12 cellular contexts compared by ENCODE assay signal in the genomic region with DNA sequence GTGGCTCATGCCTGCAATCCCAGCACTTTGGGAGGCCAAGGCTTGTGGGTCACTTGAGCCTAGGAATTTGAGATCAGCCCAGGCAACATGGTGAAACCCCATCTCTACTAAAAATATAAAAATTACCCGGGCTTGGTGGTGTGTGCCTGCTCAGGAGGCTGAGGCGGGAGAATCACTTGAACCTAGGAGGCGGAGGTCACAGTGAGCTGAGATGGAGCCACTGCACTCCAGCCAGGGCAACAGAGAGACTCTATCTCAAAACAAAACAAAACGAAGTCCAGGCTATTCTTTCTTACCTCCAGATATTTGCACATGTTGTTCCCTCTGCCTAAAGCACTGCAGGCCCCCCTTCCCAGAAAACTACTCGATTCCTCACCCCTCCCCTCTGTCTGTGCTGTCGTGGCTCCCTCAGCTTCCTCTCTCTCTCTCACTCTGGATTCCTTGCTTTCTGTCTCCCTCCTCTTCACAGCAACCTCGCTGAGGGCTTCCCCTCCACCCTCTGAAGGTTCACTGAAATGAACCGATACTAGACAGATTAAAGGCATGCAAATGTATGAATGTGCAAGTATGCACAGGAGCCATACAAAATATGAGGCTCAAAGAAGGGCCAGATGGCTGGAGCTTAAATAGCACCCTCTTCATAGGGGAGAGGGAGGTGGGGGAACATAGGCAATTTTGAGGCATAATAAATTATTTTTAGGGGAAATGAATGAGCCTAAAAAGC. TPM values are rescaled to one million over a fixed set of nuclear protein-coding genes. Genes with fewer than 3 reads are reported as not detected.
DNase-seq lines count a peak whose midpoint lies in the region; ATAC-seq and TF ChIP-seq lines count a peak whose summit lies in the region.
"Had no signal": no experiment of that assay in that cellular context is flagged by ENCODE, and none has a peak within 500 bp of the region (broad histone marks: within the 10 kb centered on the region; RNA-seq: fewer than 3 reads in every experiment).

No MANE protein-coding gene starts in this region.

- POLR2A ChIA-PET in activated CD4-positive, alpha-beta T cell treated with anti-CD3 and anti-CD28 coated beads for 36 hours (lab: Charles Lee), result interaction anchor here (0.7 kb wide), 1 partner anchor 77 kb away, joined by 3 read pairs; no protein-coding TSS in a partner anchor

- no peak overlapping the region for H2BK120ac ChIP-seq in trophoblast cell (ENCODE audit: insufficient read depth, low read length, poor library complexity)

- H4K91ac ChIP-seq in trophoblast cell (ENCODE audit: low read depth, low read length), result no peak overlapping the region

- peaks cover 47% of the 10 kb centered on the region for H3K4me1 Mint-ChIP-seq in activated CD4-positive, alpha-beta T cell treated with anti-CD3 and anti-CD28 coated beads for 36 hours
- H3K4me1 Mint-ChIP-seq in brain, result peaks cover 80% of the 10 kb centered on the region

- H3K18ac ChIP-seq in trophoblast cell (ENCODE audit: low read length), result no peak overlapping the region

- DNase-seq in activated CD4-positive, alpha-beta T cell treated with anti-CD3 and anti-CD28 coated beads for 36 hours, result peak; percentile 56
- no peak for DNase-seq in activated CD4-positive, alpha-beta T cell treated with anti-CD3 and anti-CD28 coated beads for 1 hour
- DNase-seq in dorsolateral prefrontal cortex, result no peak
- DNase-seq in foreskin keratinocyte, result no peak
- no peak for DNase-seq in trophoblast cell
- DNase-seq: NCI-H1417 treated with DMSO at 0.1 percent for 48 hours, uterus had no signal

- no peak overlapping the region for H4K12ac ChIP-seq in trophoblast cell (ENCODE audit: low read depth, low read length)

- intact Hi-C loops in activated CD4-positive, alpha-beta T cell treated with anti-CD3 and anti-CD28 coated beads for 36 hours (cut with DNase I, micrococcal nuclease), result no loop called here
- intact Hi-C loops in dorsolateral prefrontal cortex (cut with DNase I), result no loop called here

- H3K23ac ChIP-seq in trophoblast cell (ENCODE audit: low read length), result no peak overlapping the region

- no peak overlapping the region for H3K4me2 ChIP-seq in trophoblast cell (ENCODE audit: low read length)
- H3K4me2 ChIP-seq: A549 had no signal

- WGBS in trophoblast cell (ENCODE audit: extremely low coverage, insufficient coverage, insufficient read length), result no CpG with 5 or more reads among the region's 8 CpGs

- no peak overlapping the region for H2AFZ ChIP-seq in trophoblast cell (ENCODE audit: insufficient read depth, low read length, poor library complexity)

- H3K27ac Mint-ChIP-seq in activated CD4-positive, alpha-beta T cell treated with anti-CD3 and anti-CD28 coated beads for 36 hours, result peak overlapping the region; percentile 2
- peak overlapping the region; percentile 29 to 98 (median 82) for H3K27ac Mint-ChIP-seq in brain

- no peaks in the 10 kb centered on the region for H3K36me3 Mint-ChIP-seq in activated CD4-positive, alpha-beta T cell treated with anti-CD3 and anti-CD28 coated beads for 36 hours (ENCODE audit: low read depth)
- H3K36me3 Mint-ChIP-seq in brain, result peaks cover 4% of the 10 kb centered on the region

- no peak overlapping the region for H2BK5ac ChIP-seq in trophoblast cell (ENCODE audit: low read depth, low read length, poor library complexity)

- no peaks in the 10 kb centered on the region for H3K79me2 ChIP-seq in trophoblast cell (ENCODE audit: control insufficient read depth, insufficient read depth, low read length, poor library complexity)

- TF ChIP-seq CTCF in brain (conservative IDR thresholded peaks at IDR 0.05) (no peak), dorsolateral prefrontal cortex (IDR thresholded peaks at IDR 0.05 in 54 of 56, conservative IDR thresholded peaks at IDR 0.05 in 2 of 56; ENCODE audit: low read depth in 1 of 56, partially characterized antibody in 56 of 56) (no peak), foreskin keratinocyte (conservative IDR thresholded peaks at IDR 0.05) (no peak)

- ATAC-seq in activated CD4-positive, alpha-beta T cell treated with anti-CD3 and anti-CD28 coated beads for 36 hours, result peak; percentile 91
- ATAC-seq in GM21360 (IDR thresholded peaks at IDR 0.05; ENCODE audit: unreplicated experiment), result peak; percentile 89
- ATAC-seq in HG03354 (IDR thresholded peaks at IDR 0.05; ENCODE audit: poor library complexity, severe bottlenecking, unreplicated experiment), result peak; percentile 89
- no peak for ATAC-seq in foreskin keratinocyte
- ATAC-seq: A549, SK-N-SH treated with all-trans-retinoic acid at 6 μM for 48 hours had no signal

- H3K4ac ChIP-seq in trophoblast cell (ENCODE audit: low read depth, low read length), result no peak overlapping the region

- H3K4me3 ChIP-seq in dorsolateral prefrontal cortex (no peak overlapping the region), trophoblast cell (ENCODE audit: low read depth, low read length) (no peak overlapping the region)
- H3K4me3 ChIP-seq: A549, uterus had no signal

- H3K27me3 ChIP-seq in dorsolateral prefrontal cortex, result no peaks in the 10 kb centered on the region
- no peaks in the 10 kb centered on the region for H3K27me3 ChIP-seq in foreskin keratinocyte
- no peaks in the 10 kb centered on the region for H3K27me3 ChIP-seq in trophoblast cell (ENCODE audit: insufficient read depth, low read length)
- H3K27me3 ChIP-seq: uterus had no signal

- H3K36me3 ChIP-seq in trophoblast cell (ENCODE audit: control insufficient read depth in 1 of 2, insufficient read depth in 2 of 2, low read length in 2 of 2), result no peaks in the 10 kb centered on the region
- H3K36me3 ChIP-seq: uterus had no signal

- H4K8ac ChIP-seq in trophoblast cell (ENCODE audit: low read depth, low read length), result no peak overlapping the region

- peaks cover 3% of the 10 kb centered on the region for H3K9me3 ChIP-seq in trophoblast cell (ENCODE audit: insufficient read depth, low read depth, low read length)
- H3K9me3 ChIP-seq: A549, uterus had no signal

- H3K27ac ChIP-seq in dorsolateral prefrontal cortex (peak overlapping the region in 1 of 59 donors; percentile 56), foreskin keratinocyte (no peak overlapping the region), trophoblast cell (ENCODE audit: low read depth, low read length) (no peak overlapping the region)
- H3K27ac ChIP-seq: A549, uterus had no signal

- H3K79me1 ChIP-seq in trophoblast cell (ENCODE audit: low read length), result peaks cover 1% of the 10 kb centered on the region

- H3K9me3 Mint-ChIP-seq in activated CD4-positive, alpha-beta T cell treated with anti-CD3 and anti-CD28 coated beads for 36 hours (ENCODE audit: low read depth), result no peaks in the 10 kb centered on the region
- H3K9me3 Mint-ChIP-seq in brain, result no peaks in the 10 kb centered on the region

- H2BK12ac ChIP-seq in trophoblast cell (ENCODE audit: low read length), result no peak overlapping the region

- H3K27me3 Mint-ChIP-seq in activated CD4-positive, alpha-beta T cell treated with anti-CD3 and anti-CD28 coated beads for 36 hours, result no peaks in the 10 kb centered on the region
- peaks cover 18% of the 10 kb centered on the region for H3K27me3 Mint-ChIP-seq in brain

- CTCF ChIA-PET in activated CD4-positive, alpha-beta T cell treated with anti-CD3 and anti-CD28 coated beads for 36 hours (lab: Charles Lee), result interaction anchor here (0.7 to 1.5 kb wide), 6 partner anchors 15 to 477 kb away, joined by 3 to 5 read pairs (median 4); a partner anchor contains a TSS

- H3K14ac ChIP-seq in trophoblast cell (ENCODE audit: low read length), result no peak overlapping the region

- H3K4me1 ChIP-seq in foreskin keratinocyte (peaks cover 4% of the 10 kb centered on the region), trophoblast cell (ENCODE audit: control insufficient read depth in 1 of 2, insufficient read depth in 2 of 2, low read length in 2 of 2) (peaks cover 20 to 45% of the 10 kb centered on the region in 2 experiments)
- H3K4me1 ChIP-seq: A549, uterus had no signal

- no peak overlapping the region for H3K9ac ChIP-seq in trophoblast cell (ENCODE audit: low read length)

- peak overlapping the region; percentile 1 for H3K4me3 Mint-ChIP-seq in activated CD4-positive, alpha-beta T cell treated with anti-CD3 and anti-CD28 coated beads for 36 hours
- H3K4me3 Mint-ChIP-seq in brain, result peak overlapping the region in 1 of 5 experiments; percentile 51

- H2AK5ac ChIP-seq in trophoblast cell (ENCODE audit: low read length), result no peak overlapping the region

RNA-seq across cellular contexts. Expression of a gene that starts 18.5 kb away (rescaled TPM):
- total RNA-seq in activated CD4-positive, alpha-beta T cell treated with anti-CD3 and anti-CD28 coated beads for 36 hours, result 10 to 100 TPM; 13.6 to 15.8 TPM
- polyA plus RNA-seq in brain (ENCODE audit: insufficient read depth, low read depth, low replicate concordance), result 6.9 TPM
- total RNA-seq in dorsolateral prefrontal cortex, result 10 to 100 TPM; 13.0 to 30.4 (median 20.3) TPM
- total RNA-seq in foreskin keratinocyte, result 19.8 and 22.2 TPM in 2 replicates
- polyA plus RNA-seq in foreskin keratinocyte, result 26.6 and 29.7 TPM in 2 replicates
- polyA plus RNA-seq in trophoblast cell (2013), result 4.8 and 5.4 TPM in 2 replicates
